Comparison of ENCODE assay signal across 28 cellular contexts in genomic region chr4:100254237-100254636, GRCh38.
"Had no signal": no experiment of that assay in that cellular context is flagged by ENCODE, and none has a peak within 500 bp of the region (broad histone marks: within the 10 kb centered on the region; RNA-seq: fewer than 3 reads in every experiment).

No MANE protein-coding gene starts in this region.

- ATAC-seq: activated CD4-positive, CD25-positive, alpha-beta regulatory T cell treated with anti-CD3 and anti-CD28 coated beads, Interleukin-2, amount 50 U/mL, for 24 hours; activated CD8-positive, alpha-beta memory T cell treated with anti-CD3 and anti-CD28 coated beads, Interleukin-2, amount 10 ng/mL, durations not matched to agents 7 days and 5 days; activated CD8-positive, alpha-beta T cell treated with anti-CD3 and anti-CD28 coated beads, Interleukin-2, amount 10 ng/mL, durations not matched to agents 7 days and 5 days; activated naive CD8-positive, alpha-beta T cell treated with anti-CD3 and anti-CD28 coated beads, Interleukin-2, amount 50 U/mL, for 24 hours; T-helper 17 cell had no signal

- H3K27me3 ChIP-seq: ascending aorta, breast epithelium, cardiac muscle cell, colonic mucosa, esophagus squamous epithelium had no signal

- H3K4me3 ChIP-seq: adrenal gland, ascending aorta, breast epithelium, cardiac muscle cell, colonic mucosa, esophagus squamous epithelium had no signal

- H3K4me1 ChIP-seq: adrenal gland, ascending aorta, breast epithelium, colonic mucosa, esophagus squamous epithelium had no signal

- H3K9me3 ChIP-seq: adrenal gland, ascending aorta, breast epithelium, colonic mucosa, esophagus squamous epithelium had no signal

- DNase-seq: activated B cell treated with CpG ODN at 0.5 μM for 24 hours; activated CD4-positive, alpha-beta T cell treated with anti-CD3 and anti-CD28 coated beads for 48 hours; activated CD4-positive, alpha-beta T cell treated with anti-CD3 and anti-CD28 coated beads, Interleukin-2, amount 50 U/mL, for 1 hour; activated CD4-positive, alpha-beta T cell treated with anti-CD3 and anti-CD28 coated beads, Interleukin-2, amount 50 U/mL, for 48 hours; activated CD8-positive, alpha-beta memory T cell treated with anti-CD3 and anti-CD28 coated beads, Interleukin-2, amount 10 ng/mL, durations not matched to agents 7 days and 5 days; activated CD8-positive, alpha-beta memory T cell treated with anti-CD3 and anti-CD28 coated beads, Interleukin-2, amount 50 U/mL, for 4 hours; activated CD8-positive, alpha-beta T cell treated with anti-CD3 and anti-CD28 coated beads, Interleukin-2, amount 10 ng/mL, durations not matched to agents 7 days and 5 days; activated effector memory CD4-positive, alpha-beta T cell treated with anti-CD3 and anti-CD28 coated beads, Interleukin-2, amount 50 U/mL, for 16 hours; activated naive CD4-positive, alpha-beta T cell treated with anti-CD3 and anti-CD28 coated beads for 36 hours; activated naive CD8-positive, alpha-beta T cell treated with anti-CD3 and anti-CD28 coated beads for 36 hours; activated naive CD8-positive, alpha-beta T cell treated with anti-CD3 and anti-CD28 coated beads, Interleukin-2, amount 50 U/mL, for 24 hours; activated T-cell treated with anti-CD3 and anti-CD28 coated beads, Interleukin-2, amount 50 U/mL, for 1 hour; activated T-cell treated with anti-CD3 and anti-CD28 coated beads, Interleukin-2, amount 50 U/mL, for 48 hours; adrenal gland; central memory CD4-positive, alpha-beta T cell; cerebellar nuclear complex; colonic mucosa; effector CD8-positive, alpha-beta T cell; esophagus squamous epithelium; head of caudate nucleus; T-helper 17 cell; T1000; WERI-Rb-1 had no signal

- H3K27ac ChIP-seq: adrenal gland, ascending aorta, breast epithelium, cardiac muscle cell, colonic mucosa, epithelial cell of prostate, esophagus squamous epithelium, WERI-Rb-1 had no signal

- H3K36me3 ChIP-seq: adrenal gland, ascending aorta, breast epithelium, cardiac muscle cell, colonic mucosa, esophagus squamous epithelium, WERI-Rb-1 had no signal
